Comparison of ENCODE assay signal across 22 cellular contexts in the genomic region with DNA sequence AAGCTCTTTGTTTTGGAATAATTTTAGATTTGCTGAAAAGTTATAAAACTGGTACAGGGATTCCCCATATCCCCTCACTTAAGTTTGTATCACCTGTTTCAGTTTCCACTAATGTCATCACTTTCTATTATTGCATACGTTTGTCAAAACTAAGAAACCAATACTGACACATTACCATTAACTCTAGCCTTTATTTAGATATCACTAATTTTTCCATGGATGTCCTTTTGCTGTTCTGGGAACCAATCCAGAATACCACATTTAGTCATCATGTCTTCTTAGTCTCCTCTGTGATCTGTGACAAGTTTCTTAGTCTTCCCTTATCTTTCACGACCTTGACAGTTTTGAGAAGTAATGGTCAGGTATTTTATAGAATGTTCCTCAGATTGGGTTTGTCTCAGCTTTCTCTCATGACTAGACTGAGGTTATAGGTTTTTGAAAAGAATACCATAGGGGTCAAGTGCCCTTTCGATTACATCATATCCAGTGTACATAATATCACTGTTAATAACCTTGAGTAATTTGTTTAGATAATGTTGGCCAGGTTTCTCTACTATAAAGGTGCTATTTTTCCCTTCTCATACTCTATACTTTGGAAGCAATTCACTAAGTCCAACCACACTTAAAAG. TPM values are rescaled to one million over a fixed set of nuclear protein-coding genes. Genes with fewer than 3 reads are reported as not detected.
A peak's percentile ranks its signal among the peaks of the same experiment; 100 is the strongest.
DNase-seq lines count a peak whose midpoint lies in the region; ATAC-seq, FAIRE-seq and TF ChIP-seq lines count a peak whose summit lies in the region.
"Had no signal": no experiment of that assay in that cellular context is flagged by ENCODE, and none has a peak within 500 bp of the region (broad histone marks: within the 10 kb centered on the region; RNA-seq: fewer than 3 reads in every experiment).

No MANE protein-coding gene starts in this region.

- DNase-seq in GM06990 (ENCODE audit: extremely low read depth, insufficient read length) (peak; percentile 6), pancreas (no peak), upper lobe of right lung (no peak), OCI-M1 (lab: John Stamatoyannopoulos, UW) (no peak), dorsolateral prefrontal cortex (no peak)
- DNase-seq: activated CD8-positive, alpha-beta memory T cell treated with anti-CD3 and anti-CD28 coated beads, Interleukin-2, amount 10 ng/mL, durations not matched to agents 7 days and 5 days; activated gamma-delta T cell; DND-41; head of caudate nucleus; MV-4-11; PC-3; right lobe of liver; T1000 had no signal

- H3K36me3 ChIP-seq in GM06990 (ENCODE audit: control insufficient read depth, insufficient read depth, low read length) (no peaks in the 10 kb centered on the region), pancreas (no peaks in the 10 kb centered on the region), upper lobe of right lung (no peaks in the 10 kb centered on the region)
- H3K36me3 ChIP-seq: right lobe of liver had no signal

- H3K27ac ChIP-seq in pancreas: no peak overlapping the region
- H3K27ac ChIP-seq in upper lobe of right lung: no peak overlapping the region
- H3K27ac ChIP-seq in dorsolateral prefrontal cortex: no peak overlapping the region
- H3K27ac ChIP-seq: C4-2B, right lobe of liver had no signal

- TF ChIP-seq CTCF in GM06990 (IDR thresholded peaks at IDR 0.05; ENCODE audit: insufficient read depth, low read length, poor library complexity, severe bottlenecking) (no peak), pancreas (IDR thresholded peaks at IDR 0.05) (no peak), upper lobe of right lung (IDR thresholded peaks at IDR 0.05) (no peak), dorsolateral prefrontal cortex (IDR thresholded peaks at IDR 0.05 in 54 of 56, conservative IDR thresholded peaks at IDR 0.05 in 2 of 56; ENCODE audit: low read depth in 1 of 56, partially characterized antibody in 56 of 56) (no peak)

- WGBS in pancreas, 2 donors: 39 to 48% methylated on average over 3 of the region's 3 CpGs

- H3K9me3 ChIP-seq in pancreas (no peaks in the 10 kb centered on the region), upper lobe of right lung (no peaks in the 10 kb centered on the region)
- H3K9me3 ChIP-seq: right lobe of liver had no signal

- ATAC-seq in GM19397 (IDR thresholded peaks at IDR 0.05; ENCODE audit: unreplicated experiment) (peak; percentile 57), HG02759 (IDR thresholded peaks at IDR 0.05; ENCODE audit: unreplicated experiment) (peak; percentile 73), HG03442 (IDR thresholded peaks at IDR 0.05; ENCODE audit: unreplicated experiment) (peak; percentile 78), pancreas (no peak), upper lobe of right lung (no peak)
- ATAC-seq: activated CD8-positive, alpha-beta memory T cell treated with anti-CD3 and anti-CD28 coated beads, Interleukin-2, amount 10 ng/mL, durations not matched to agents 7 days and 5 days; PC-3; right lobe of liver had no signal

- H3K4me1 ChIP-seq in pancreas (no peaks in the 10 kb centered on the region), upper lobe of right lung (no peaks in the 10 kb centered on the region)
- H3K4me1 ChIP-seq: right lobe of liver had no signal

- intact Hi-C loops in pancreas (cut with DNase I): no loop called here
- intact Hi-C loops in upper lobe of right lung (cut with DNase I): no loop called here
- intact Hi-C loops in dorsolateral prefrontal cortex (cut with DNase I): no loop called here

- H3K4me3 ChIP-seq in GM06990 (replicated peaks; ENCODE audit: low read depth, low read length): no peak overlapping the region
- H3K4me3 ChIP-seq in pancreas: no peak overlapping the region
- H3K4me3 ChIP-seq in upper lobe of right lung: no peak overlapping the region
- no peak overlapping the region for H3K4me3 ChIP-seq in dorsolateral prefrontal cortex
- H3K4me3 ChIP-seq: lung, right lobe of liver had no signal

- H3K27me3 ChIP-seq in GM06990 (replicated peaks; ENCODE audit: control insufficient read depth, insufficient read depth, low read length) (no peaks in the 10 kb centered on the region), pancreas (peaks cover 0 to 11% (median 0%) of the 10 kb centered on the region in 4 donors), upper lobe of right lung (no peaks in the 10 kb centered on the region), dorsolateral prefrontal cortex (peaks cover 0 to 11% (median 0%) of the 10 kb centered on the region in 45 donors)
- H3K27me3 ChIP-seq: right lobe of liver had no signal

- no peak for FAIRE-seq in pancreas (lab: Jason Lieb, UNC)

RNA-seq across cellular contexts. Expression of a gene that starts 51.9 kb away (rescaled TPM):
- total RNA-seq in pancreas (not detected), upper lobe of right lung (2.1 TPM), dorsolateral prefrontal cortex (1 to 10 TPM in 21 of 120 experiments, under 1 TPM in 70, not detected in 29; 0.21 to 2.6 (median 0.60) TPM)
- under 1 TPM in 1 of 2 donors, not detected in 1; 0.02 TPM for polyA plus RNA-seq in pancreas
- total RNA-seq: activated CD8-positive, alpha-beta memory T cell treated with anti-CD3 and anti-CD28 coated beads, Interleukin-2, amount 10 ng/mL, durations not matched to agents 7 days and 5 days; myocyte; osteoblast; PC-3; right lobe of liver; urinary bladder had no signal
- polyA plus RNA-seq: IgD-negative memory B cell, urinary bladder had no signal

Comparison
In these comparisons a context has a peak if more than half of its experiments do, and no peak if none do; other contexts are left out.
1. ATAC-seq: peak in GM19397 (single experiment), HG02759 (single experiment) and HG03442 (single experiment); none in pancreas (0 of 4) and upper lobe of right lung (single experiment).